29 cellular contexts compared by ENCODE assay signal in genomic region chr5:91171322-91171721, GRCh38.
"Had no signal": no experiment of that assay in that cellular context is flagged by ENCODE, and none has a peak within 500 bp of the region (broad histone marks: within the 10 kb centered on the region; RNA-seq: fewer than 3 reads in every experiment).

No MANE protein-coding gene starts in this region.

- ATAC-seq: activated naive CD8-positive, alpha-beta T cell treated with anti-CD3 and anti-CD28 coated beads, Interleukin-2, amount 50 U/mL, for 24 hours; PC-3 had no signal

- DNase-seq: activated CD4-positive, alpha-beta memory T cell treated with anti-CD3 and anti-CD28 coated beads for 36 hours; activated CD4-positive, alpha-beta T cell treated with anti-CD3 and anti-CD28 coated beads, Interleukin-2, amount 50 U/mL, for 1 hour; activated CD8-positive, alpha-beta memory T cell treated with anti-CD3 and anti-CD28 coated beads, Interleukin-2, amount 50 U/mL, for 4 hours; activated effector memory CD4-positive, alpha-beta T cell treated with Interleukin-2 at 50 U/mL for 16 hours; activated naive CD4-positive, alpha-beta T cell treated with anti-CD3 and anti-CD28 coated beads, Interleukin-2, amount 10 ng/mL, durations not matched to agents 7 days and 5 days; activated naive CD8-positive, alpha-beta T cell treated with anti-CD3 and anti-CD28 coated beads, Interleukin-2, amount 50 U/mL, for 24 hours; activated T-cell treated with anti-CD3 and anti-CD28 coated beads for 4 hours; activated T-cell treated with anti-CD3 and anti-CD28 coated beads, Interleukin-2, amount 50 U/mL, for 48 hours; anterior cingulate cortex; caudate nucleus; cerebellar nuclear complex; MM.1S; NCI-H1048; NCI-H1105 treated with DMSO at 0.1 percent for 48 hours; NCI-H1436; NCI-H1694; NCI-H1930; NCI-H2081 treated with DMSO at 0.1 percent for 48 hours; NCI-H345; NCI-H524 treated with DMSO at 0.1 percent for 48 hours; NCI-H748 treated with DMSO at 0.1 percent for 48 hours; NK-92 treated with Interleukin-12 subunit alpha and Interleukin-12 subunit beta, amount 100 ng/mL, for 24 hours; PC-3; Peyer's patch; RPMI8226; SHP77 treated with DMSO at 0.1 percent for 48 hours; SK-N-SH had no signal

- H3K36me3 ChIP-seq: Peyer's patch, SJSA1 had no signal

- H3K9ac ChIP-seq: KMS-11, SK-N-SH had no signal

- H3K27ac ChIP-seq: KMS-11, Peyer's patch, SJSA1 had no signal

- H3K9me3 ChIP-seq: Peyer's patch, SJSA1, SK-N-SH had no signal

- H3K27me3 ChIP-seq: Peyer's patch had no signal

- H3K4me3 ChIP-seq: Peyer's patch, SJSA1 had no signal

- H3K4me1 ChIP-seq: Peyer's patch had no signal
